In the genomic region with DNA sequence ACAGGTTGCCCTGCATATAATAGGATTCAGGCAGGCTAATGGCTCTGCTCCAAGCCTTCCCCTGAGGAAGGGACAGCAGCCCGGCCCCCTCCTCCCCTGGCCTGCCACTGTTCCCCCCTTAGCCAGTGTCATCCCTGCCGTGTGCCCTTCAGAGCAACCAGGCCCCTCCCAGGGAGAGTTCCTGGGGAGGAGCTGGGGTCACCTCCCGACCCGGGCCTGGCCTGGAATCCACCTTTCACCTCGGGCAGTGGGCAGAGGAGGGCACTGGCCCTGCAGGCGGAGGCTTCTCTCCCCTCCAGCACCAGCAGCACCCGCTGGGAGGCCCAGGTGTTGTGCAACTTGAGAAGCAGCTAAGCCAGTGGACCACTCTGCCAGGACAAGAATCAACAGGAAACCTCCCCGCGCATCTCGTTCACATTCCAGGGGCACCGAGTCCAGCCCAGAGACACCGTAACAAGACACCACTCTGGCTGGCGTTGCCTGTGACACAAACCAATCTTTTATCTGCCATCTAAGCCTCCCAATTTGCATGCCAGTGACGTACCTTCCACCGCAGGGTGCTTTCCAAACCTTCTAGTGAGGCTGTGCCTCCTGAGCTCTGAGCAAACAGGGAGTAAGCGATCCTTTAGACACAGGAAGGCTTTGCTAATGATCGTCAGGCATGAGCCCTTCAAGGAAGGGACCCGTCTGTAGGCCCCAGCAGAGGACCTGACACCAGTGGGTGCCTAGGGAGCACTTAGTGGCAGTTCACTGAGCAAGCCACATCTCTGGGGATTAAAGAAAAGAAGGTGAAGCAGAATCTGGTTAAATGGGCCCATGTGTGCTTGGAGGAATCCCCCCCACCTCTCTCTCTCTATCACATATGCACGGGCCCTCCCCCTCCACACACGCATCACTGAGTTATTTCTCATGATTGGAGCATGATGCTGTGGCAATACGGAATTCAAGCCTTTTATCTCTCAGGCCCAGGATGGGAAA, we compare ENCODE assay signal across 8 cellular contexts.
DNase-seq lines count a peak whose midpoint lies in the region; ATAC-seq, FAIRE-seq and TF ChIP-seq lines count a peak whose summit lies in the region.

No MANE protein-coding gene starts in this region.

- H3K79me2 ChIP-seq in OCI-LY7 (ENCODE audit: insufficient read depth, low read depth, low read length) = no peaks in the 10 kb centered on the region
- no peaks in the 10 kb centered on the region for H3K79me2 ChIP-seq in astrocyte (ENCODE audit: insufficient read depth, low read length)

- no peak for TF ChIP-seq CTCF in OCI-LY7 (conservative IDR thresholded peaks at IDR 0.05; ENCODE audit: low read length)
- no peak for TF ChIP-seq CTCF in astrocyte (IDR thresholded peaks at IDR 0.05; ENCODE audit: insufficient read depth, low read depth, low read length)
- no peak for TF ChIP-seq CTCF in liver (IDR thresholded peaks at IDR 0.05; ENCODE audit: low read depth, low read length, missing input control)

- H3K9me2 ChIP-seq in OCI-LY7 (ENCODE audit: insufficient read depth, low read length) = no peaks in the 10 kb centered on the region

- intact Hi-C loops in CD4-positive, alpha-beta memory T cell (cut with micrococcal nuclease) = no loop called here
- intact Hi-C loops in OCI-LY7 (cut with micrococcal nuclease; ENCODE audit: unreplicated experiment) = no loop called here

- H3K4me1 Mint-ChIP-seq in CD4-positive, alpha-beta memory T cell = peaks cover 4 to 15% (median 10%) of the 10 kb centered on the region in 4 donors
- peaks cover 26% of the 10 kb centered on the region for H3K4me1 Mint-ChIP-seq in astrocyte (ENCODE audit: low read depth, unreplicated experiment)
- peaks cover 20 to 28% of the 10 kb centered on the region in 2 donors for H3K4me1 Mint-ChIP-seq in stimulated activated naive B cell treated with anti-CD40 and anti-IgM and Interleukin-4, amounts not matched to agents 10 μg/mL and 1 μg/mL and 100 μg/mL, for 72 hours

- H3K4me1 ChIP-seq in CD4-positive, alpha-beta memory T cell (ENCODE audit: insufficient read depth, low read length) = peaks cover 9% of the 10 kb centered on the region
- H3K4me1 ChIP-seq in OCI-LY7 (ENCODE audit: insufficient read depth, low read length, poor library complexity, severe bottlenecking) (peaks cover 14% of the 10 kb centered on the region), astrocyte (ENCODE audit: insufficient read depth, low read length) (peaks cover 30% of the 10 kb centered on the region), liver (ENCODE audit: control insufficient read depth in 4 of 4, insufficient read depth in 4 of 4, low read length in 3 of 4) (peaks cover 10 to 50% (median 36%) of the 10 kb centered on the region in 4 donors)

- no peak overlapping the region for H3K4me3 ChIP-seq in CD4-positive, alpha-beta memory T cell (ENCODE audit: low read length in 2 of 2)
- H3K4me3 ChIP-seq in OCI-LY7 (ENCODE audit: low read depth, low read length, poor library complexity, severe bottlenecking) = no peak overlapping the region
- H3K4me3 ChIP-seq in astrocyte (ENCODE audit: insufficient read depth, low read depth, low read length) = no peak overlapping the region
- H3K4me3 ChIP-seq in liver (ENCODE audit: low read depth in 1 of 3, low read length in 3 of 3) = no peak overlapping the region

- H3K27ac Mint-ChIP-seq in CD4-positive, alpha-beta memory T cell = peak overlapping the region; percentile 68 to 89 (median 82)
- peak overlapping the region; percentile 85 for H3K27ac Mint-ChIP-seq in astrocyte (ENCODE audit: unreplicated experiment)
- peak overlapping the region; percentile 65 for H3K27ac Mint-ChIP-seq in stimulated activated naive B cell treated with anti-CD40 and anti-IgM and Interleukin-4, amounts not matched to agents 10 μg/mL and 1 μg/mL and 100 μg/mL, for 72 hours

- CTCF ChIA-PET in CD4-positive, alpha-beta memory T cell (lab: Charles Lee; ENCODE audit: partially characterized antibody) = no interaction called here
- CTCF ChIA-PET in OCI-LY7 (lab: Charles Lee; ENCODE audit: unreplicated experiment) = no interaction called here

- peak; percentile 50 to 85 (median 55) for DNase-seq in CD4-positive, alpha-beta memory T cell
- DNase-seq in OCI-LY7 (ENCODE audit: low spot score) (peak; percentile 7), astrocyte (ENCODE audit: low read depth) (peak; percentile 99), occipital lobe (lab: John Stamatoyannopoulos, UW) (no peak)
- peak; percentile 52 for DNase-seq in stimulated activated naive B cell treated with anti-CD40 and anti-IgM and Interleukin-4, amounts not matched to agents 10 μg/mL and 1 μg/mL and 100 μg/mL, for 72 hours

- ATAC-seq in GM19372 (IDR thresholded peaks at IDR 0.05; ENCODE audit: low read depth, unreplicated experiment) (peak; percentile 77), HG03460 (IDR thresholded peaks at IDR 0.05; ENCODE audit: unreplicated experiment) (peak; percentile 66)
- ATAC-seq in stimulated activated naive B cell treated with anti-CD40 and anti-IgM and Interleukin-4, amounts not matched to agents 10 μg/mL and 1 μg/mL and 100 μg/mL, for 72 hours (replicated peaks) = peak; percentile 68 to 85

- no peaks in the 10 kb centered on the region for H3K9me3 ChIP-seq in CD4-positive, alpha-beta memory T cell (ENCODE audit: control insufficient read depth in 1 of 2, low read length in 2 of 2)
- H3K9me3 ChIP-seq in OCI-LY7 (ENCODE audit: low read length) (no peaks in the 10 kb centered on the region), astrocyte (ENCODE audit: insufficient read depth, low read depth, low read length) (peaks cover under 1% of the 10 kb centered on the region), liver (ENCODE audit: control insufficient read depth in 4 of 4, low read length in 3 of 4) (no peaks in the 10 kb centered on the region)

- no peaks in the 10 kb centered on the region for H3K27me3 ChIP-seq in CD4-positive, alpha-beta memory T cell (ENCODE audit: insufficient read depth, low read length)
- H3K27me3 ChIP-seq in astrocyte (ENCODE audit: insufficient read depth, low read length) (peaks cover 8% of the 10 kb centered on the region), liver (ENCODE audit: control insufficient read depth in 4 of 4, insufficient read depth in 4 of 4, low read length in 3 of 4) (no peaks in the 10 kb centered on the region)

- peak overlapping the region in 7 of 8 donors; percentile 13 to 73 (median 42) for H3K4me3 Mint-ChIP-seq in CD4-positive, alpha-beta memory T cell
- peak overlapping the region; percentile 34 for H3K4me3 Mint-ChIP-seq in astrocyte (ENCODE audit: unreplicated experiment)
- no peak overlapping the region for H3K4me3 Mint-ChIP-seq in stimulated activated naive B cell treated with anti-CD40 and anti-IgM and Interleukin-4, amounts not matched to agents 10 μg/mL and 1 μg/mL and 100 μg/mL, for 72 hours

- H2AFZ ChIP-seq in OCI-LY7 (ENCODE audit: low read length) (no peak overlapping the region), astrocyte (ENCODE audit: low read depth, low read length) (peak overlapping the region; percentile 34)

- peak; percentile 33 to 55 for TF ChIP-seq RAD21 in liver (IDR thresholded peaks at IDR 0.05)

- FAIRE-seq in astrocyte (lab: Jason Lieb, UNC) = no peak

- H3K4me2 ChIP-seq in OCI-LY7 (ENCODE audit: low read length) (peak overlapping the region; percentile 8; the same call in 1 of the 2 replicates), astrocyte (ENCODE audit: low read length) (peak overlapping the region; percentile 69)

- peaks cover 0 to 5% (median 0%) of the 10 kb centered on the region in 8 donors for H3K9me3 Mint-ChIP-seq in CD4-positive, alpha-beta memory T cell
- peaks cover 6% of the 10 kb centered on the region for H3K9me3 Mint-ChIP-seq in astrocyte (ENCODE audit: unreplicated experiment)
- H3K9me3 Mint-ChIP-seq in stimulated activated naive B cell treated with anti-CD40 and anti-IgM and Interleukin-4, amounts not matched to agents 10 μg/mL and 1 μg/mL and 100 μg/mL, for 72 hours = peaks cover 4 to 5% of the 10 kb centered on the region in 2 donors

- no peaks in the 10 kb centered on the region for H4K20me1 ChIP-seq in OCI-LY7 (ENCODE audit: insufficient read depth, low read length)
- no peaks in the 10 kb centered on the region for H4K20me1 ChIP-seq in astrocyte (ENCODE audit: insufficient read depth, low read length)

- POLR2A ChIA-PET in CD4-positive, alpha-beta memory T cell (lab: Charles Lee; ENCODE audit: partially characterized antibody) = no interaction called here
- POLR2A ChIA-PET in OCI-LY7 (lab: Charles Lee) = no interaction called here

- H3K36me3 Mint-ChIP-seq in CD4-positive, alpha-beta memory T cell = peaks cover 0 to 4% of the 10 kb centered on the region in 2 donors
- peaks cover 6% of the 10 kb centered on the region for H3K36me3 Mint-ChIP-seq in astrocyte (ENCODE audit: low read depth, unreplicated experiment)
- H3K36me3 Mint-ChIP-seq in stimulated activated naive B cell treated with anti-CD40 and anti-IgM and Interleukin-4, amounts not matched to agents 10 μg/mL and 1 μg/mL and 100 μg/mL, for 72 hours = peaks cover 3 to 4% of the 10 kb centered on the region in 2 donors

- H3K9ac ChIP-seq in astrocyte (ENCODE audit: low read length) (peak overlapping the region; percentile 76), liver (ENCODE audit: low read depth in 1 of 2, low read length in 2 of 2) (peak overlapping the region in 1 of 2 donors; percentile 86)

- no TSS peak for BruUV-seq in OCI-LY7 (replicated peaks; lab: Mats Ljungman, UMichigan)

- no peak overlapping the region for H3K27ac ChIP-seq in CD4-positive, alpha-beta memory T cell (ENCODE audit: low read depth, low read length)
- no peak overlapping the region for H3K27ac ChIP-seq in OCI-LY7 (ENCODE audit: low read depth, low read length, poor library complexity, severe bottlenecking)
- peak overlapping the region; percentile 90 for H3K27ac ChIP-seq in astrocyte (ENCODE audit: low read depth, low read length)
- peak overlapping the region; percentile 86 to 89 for H3K27ac ChIP-seq in liver (ENCODE audit: low read depth in 1 of 2, low read length in 2 of 2)

- no peaks in the 10 kb centered on the region for H3K27me3 Mint-ChIP-seq in CD4-positive, alpha-beta memory T cell
- H3K27me3 Mint-ChIP-seq in astrocyte (ENCODE audit: low read depth, unreplicated experiment) = peaks cover 57% of the 10 kb centered on the region
- H3K27me3 Mint-ChIP-seq in stimulated activated naive B cell treated with anti-CD40 and anti-IgM and Interleukin-4, amounts not matched to agents 10 μg/mL and 1 μg/mL and 100 μg/mL, for 72 hours = peaks cover 22 to 67% of the 10 kb centered on the region in 2 donors

- 37% methylated on average over 21 of the region's 21 CpGs for WGBS in liver

- no peaks in the 10 kb centered on the region for H3K36me3 ChIP-seq in CD4-positive, alpha-beta memory T cell (ENCODE audit: insufficient read depth, low read length)
- H3K36me3 ChIP-seq in OCI-LY7 (ENCODE audit: insufficient read depth, low read length) = no peaks in the 10 kb centered on the region
- H3K36me3 ChIP-seq in astrocyte (ENCODE audit: insufficient read depth, low read length) = no peaks in the 10 kb centered on the region
- H3K36me3 ChIP-seq in liver (ENCODE audit: control insufficient read depth in 4 of 4, insufficient read depth in 3 of 4, low read depth in 1 of 4, low read length in 3 of 4) = no peaks in the 10 kb centered on the region

TF ChIP-seq in liver, 16 proteins besides CTCF, POLR2A, EP300 and RAD21 (continues in another document):
- TF ChIP-seq FOXA1 (IDR thresholded peaks at IDR 0.05) = peak; percentile 5
- no peak for TF ChIP-seq YY1 (IDR thresholded peaks at IDR 0.05)
- TF ChIP-seq EGR1 (IDR thresholded peaks at IDR 0.05; ENCODE audit: low read depth in 2 of 2) = peak in 1 of 2 donors; percentile 56
- TF ChIP-seq HNF4G (IDR thresholded peaks at IDR 0.05) = no peak

Comparison
In these comparisons a context has a peak if more than half of its experiments do, and no peak if none do; other contexts are left out.
1. H3K27ac ChIP-seq: peak in astrocyte (single experiment) and liver (2 of 2); none in CD4-positive, alpha-beta memory T cell (single experiment) and OCI-LY7 (single experiment).
2. H3K4me3 Mint-ChIP-seq: peak in CD4-positive, alpha-beta memory T cell (7 of 8) and astrocyte (single experiment); none in stimulated activated naive B cell treated with anti-CD40 and anti-IgM and Interleukin-4, amounts not matched to agents 10 μg/mL and 1 μg/mL and 100 μg/mL, for 72 hours (0 of 2).
3. Peak in every context shown above with its lines, with median percentiles within 50 percentile points of each other: H3K27ac Mint-ChIP-seq and ATAC-seq.